Comparison of ENCODE assay signal across 20 cellular contexts in genomic region chr14:85223667-85224066, GRCh38.
DNase-seq lines count a peak whose midpoint lies in the region; ATAC-seq and TF ChIP-seq lines count a peak whose summit lies in the region.
"Had no signal": no experiment of that assay in that cellular context is flagged by ENCODE, and none has a peak within 500 bp of the region (broad histone marks: within the 10 kb centered on the region; RNA-seq: fewer than 3 reads in every experiment).

No MANE protein-coding gene starts in this region.

- CTCF ChIA-PET in activated CD8-positive, alpha-beta memory T cell treated with anti-CD3 and anti-CD28 coated beads, Interleukin-2, amount 10 ng/mL, durations not matched to agents 7 days and 5 days (lab: Charles Lee): no interaction called here
- CTCF ChIA-PET in activated CD8-positive, alpha-beta T cell treated with anti-CD3 and anti-CD28 coated beads, Interleukin-2, amount 10 ng/mL, durations not matched to agents 7 days and 5 days (lab: Charles Lee): no interaction called here

- H3K9me3 ChIP-seq in HUES6 (ENCODE audit: control insufficient read depth, insufficient read depth, low read depth, low read length) (no peaks in the 10 kb centered on the region), WERI-Rb-1 (ENCODE audit: severe bottlenecking) (no peaks in the 10 kb centered on the region), SJCRH30 (replicated peaks) (no peaks in the 10 kb centered on the region)

- H3K36me3 ChIP-seq in GM23338 (ENCODE audit: insufficient read depth) (no peaks in the 10 kb centered on the region), HUES6 (ENCODE audit: control insufficient read depth, insufficient read depth, low read length) (no peaks in the 10 kb centered on the region), WERI-Rb-1 (no peaks in the 10 kb centered on the region), SJCRH30 (no peaks in the 10 kb centered on the region)

- peaks cover 37% of the 10 kb centered on the region for H3K4me1 ChIP-seq in GM23338 (ENCODE audit: insufficient read depth)
- H3K4me1 ChIP-seq in HUES6 (ENCODE audit: control insufficient read depth, insufficient read depth, low read length): peaks cover 31% of the 10 kb centered on the region
- H3K4me1 ChIP-seq in SJCRH30: 0 out of 2 replicates have a peak, but pooled peaks cover 4% of the 10 kb centered on the region

- H3K79me2 ChIP-seq in GM23338 (replicated peaks; ENCODE audit: insufficient read depth): no peaks in the 10 kb centered on the region

- H3K9ac ChIP-seq in HUES6 (ENCODE audit: low read length): no peak overlapping the region

- no peaks in the 10 kb centered on the region for H4K20me1 ChIP-seq in GM23338 (replicated peaks; ENCODE audit: insufficient read depth)

- ATAC-seq in GM23338: peak; percentile 85
- ATAC-seq in activated CD8-positive, alpha-beta memory T cell treated with anti-CD3 and anti-CD28 coated beads, Interleukin-2, amount 10 ng/mL, durations not matched to agents 7 days and 5 days: no peak
- no peak for ATAC-seq in activated CD8-positive, alpha-beta T cell treated with anti-CD3 and anti-CD28 coated beads, Interleukin-2, amount 10 ng/mL, durations not matched to agents 7 days and 5 days
- ATAC-seq: Panc1 had no signal

- H3K27ac Mint-ChIP-seq in GM23338: no peak overlapping the region
- H3K27ac Mint-ChIP-seq in activated CD8-positive, alpha-beta memory T cell treated with anti-CD3 and anti-CD28 coated beads, Interleukin-2, amount 10 ng/mL, durations not matched to agents 7 days and 5 days: no peak overlapping the region
- no peak overlapping the region for H3K27ac Mint-ChIP-seq in activated CD8-positive, alpha-beta T cell treated with anti-CD3 and anti-CD28 coated beads, Interleukin-2, amount 10 ng/mL, durations not matched to agents 7 days and 5 days
- H3K27ac Mint-ChIP-seq: B cell, CD14-positive monocyte had no signal

- H3F3A ChIP-seq in GM23338 (replicated peaks; ENCODE audit: low read depth): no peaks in the 10 kb centered on the region

- peak overlapping the region; percentile 12; the same call in 1 of the 2 replicates for H3K4me3 ChIP-seq in GM23338
- H3K4me3 ChIP-seq in HUES6 (ENCODE audit: low read depth, low read length): no peak overlapping the region
- no peak overlapping the region for H3K4me3 ChIP-seq in WERI-Rb-1 (ENCODE audit: low read depth, low read length)
- H3K4me3 ChIP-seq in SJCRH30: no peak overlapping the region

- 0 out of 2 replicates have a peak, but pooled peaks cover 6% of the 10 kb centered on the region for H3K9me2 ChIP-seq in GM23338 (ENCODE audit: insufficient read depth)

- H3K36me3 Mint-ChIP-seq in GM23338 (ENCODE audit: low read depth): no peaks in the 10 kb centered on the region; the same call in 2 of the 3 replicates
- H3K36me3 Mint-ChIP-seq in activated CD8-positive, alpha-beta memory T cell treated with anti-CD3 and anti-CD28 coated beads, Interleukin-2, amount 10 ng/mL, durations not matched to agents 7 days and 5 days: no peaks in the 10 kb centered on the region
- no peaks in the 10 kb centered on the region for H3K36me3 Mint-ChIP-seq in activated CD8-positive, alpha-beta T cell treated with anti-CD3 and anti-CD28 coated beads, Interleukin-2, amount 10 ng/mL, durations not matched to agents 7 days and 5 days (ENCODE audit: low read depth)
- H3K36me3 Mint-ChIP-seq: CD14-positive monocyte had no signal

- no peaks in the 10 kb centered on the region; the same call in 2 of the 3 replicates for H3K9me3 Mint-ChIP-seq in GM23338
- H3K9me3 Mint-ChIP-seq in activated CD8-positive, alpha-beta memory T cell treated with anti-CD3 and anti-CD28 coated beads, Interleukin-2, amount 10 ng/mL, durations not matched to agents 7 days and 5 days (ENCODE audit: low read depth): peaks cover 10% of the 10 kb centered on the region
- no peaks in the 10 kb centered on the region for H3K9me3 Mint-ChIP-seq in activated CD8-positive, alpha-beta T cell treated with anti-CD3 and anti-CD28 coated beads, Interleukin-2, amount 10 ng/mL, durations not matched to agents 7 days and 5 days (ENCODE audit: insufficient read depth)

- no peak overlapping the region for H2AFZ ChIP-seq in GM23338

- peaks cover 3% of the 10 kb centered on the region for H3K27me3 Mint-ChIP-seq in GM23338 (ENCODE audit: insufficient read depth, low read depth, poor library complexity)
- no peaks in the 10 kb centered on the region for H3K27me3 Mint-ChIP-seq in activated CD8-positive, alpha-beta memory T cell treated with anti-CD3 and anti-CD28 coated beads, Interleukin-2, amount 10 ng/mL, durations not matched to agents 7 days and 5 days
- H3K27me3 Mint-ChIP-seq in activated CD8-positive, alpha-beta T cell treated with anti-CD3 and anti-CD28 coated beads, Interleukin-2, amount 10 ng/mL, durations not matched to agents 7 days and 5 days (ENCODE audit: low read depth): no peaks in the 10 kb centered on the region
- H3K27me3 Mint-ChIP-seq: B cell had no signal

- peaks cover 26% of the 10 kb centered on the region for H3K4me1 Mint-ChIP-seq in GM23338
- no peaks in the 10 kb centered on the region for H3K4me1 Mint-ChIP-seq in activated CD8-positive, alpha-beta memory T cell treated with anti-CD3 and anti-CD28 coated beads, Interleukin-2, amount 10 ng/mL, durations not matched to agents 7 days and 5 days
- no peaks in the 10 kb centered on the region for H3K4me1 Mint-ChIP-seq in activated CD8-positive, alpha-beta T cell treated with anti-CD3 and anti-CD28 coated beads, Interleukin-2, amount 10 ng/mL, durations not matched to agents 7 days and 5 days (ENCODE audit: low read depth)
- H3K4me1 Mint-ChIP-seq: B cell, CD14-positive monocyte had no signal

- TF ChIP-seq CTCF in GM23338 (conservative IDR thresholded peaks at IDR 0.05; ENCODE audit: low read depth in 2 of 2) (no peak), WERI-Rb-1 (IDR thresholded peaks at IDR 0.05; ENCODE audit: low read depth, low read length) (no peak)

- DNase-seq in GM23338 (ENCODE audit: low spot score) (peak; percentile 15), WERI-Rb-1 (peak; percentile 24), iPS-NIHi11 (ENCODE audit: low spot score) (peak; percentile 17), SJCRH30 (no peak), NCI-H1417 (lab: John Stamatoyannopoulos, UW) (no peak)
- no peak for DNase-seq in activated CD8-positive, alpha-beta memory T cell treated with anti-CD3 and anti-CD28 coated beads, Interleukin-2, amount 10 ng/mL, durations not matched to agents 7 days and 5 days
- no peak for DNase-seq in activated CD8-positive, alpha-beta T cell treated with anti-CD3 and anti-CD28 coated beads, Interleukin-2, amount 10 ng/mL, durations not matched to agents 7 days and 5 days
- DNase-seq: GDM1, GOT3, Karpas-422, MV-4-11, NCI-H1694 treated with DMSO at 0.1 percent for 48 hours, NCI-H446 treated with DMSO at 0.1 percent for 48 hours, NCI-H526 treated with DMSO at 0.1 percent for 48 hours, SIG-M5 had no signal

- H3K4me2 ChIP-seq in GM23338: peak overlapping the region; percentile 33

- POLR2A ChIA-PET in activated CD8-positive, alpha-beta T cell treated with anti-CD3 and anti-CD28 coated beads, Interleukin-2, amount 10 ng/mL, durations not matched to agents 7 days and 5 days (lab: Charles Lee): no interaction called here

- H3K27me3 ChIP-seq in GM23338 (ENCODE audit: insufficient read depth) (no peaks in the 10 kb centered on the region), HUES6 (ENCODE audit: control insufficient read depth, insufficient read depth, low read length) (no peaks in the 10 kb centered on the region), WERI-Rb-1 (ENCODE audit: insufficient read depth, low read depth, severe bottlenecking) (no peaks in the 10 kb centered on the region), SJCRH30 (no peaks in the 10 kb centered on the region)

- H3K27ac ChIP-seq in GM23338 (ENCODE audit: low read depth) (peak overlapping the region; percentile 79), HUES6 (ENCODE audit: low read depth, low read length) (0 out of 2 replicates have a peak overlapping the region, but pooled peaks have one; percentile 70), WERI-Rb-1 (no peak overlapping the region), SJCRH30 (no peak overlapping the region)
- H3K27ac ChIP-seq: HL-60 had no signal

- H3K4me3 Mint-ChIP-seq in GM23338: no peak overlapping the region
- no peak overlapping the region for H3K4me3 Mint-ChIP-seq in activated CD8-positive, alpha-beta memory T cell treated with anti-CD3 and anti-CD28 coated beads, Interleukin-2, amount 10 ng/mL, durations not matched to agents 7 days and 5 days
- no peak overlapping the region for H3K4me3 Mint-ChIP-seq in activated CD8-positive, alpha-beta T cell treated with anti-CD3 and anti-CD28 coated beads, Interleukin-2, amount 10 ng/mL, durations not matched to agents 7 days and 5 days
- H3K4me3 Mint-ChIP-seq: B cell, CD14-positive monocyte had no signal

TF ChIP-seq in GM23338, 12 proteins besides CTCF, POLR2A, EP300 and RAD21 (continues in another document):
- no peak for TF ChIP-seq ZNF114 (CRISPR knock-in tag; IDR thresholded peaks at IDR 0.05)

Comparison
In these comparisons a context has a peak if more than half of its experiments do, and no peak if none do; other contexts are left out.
1. DNase-seq: peak in GM23338 (single experiment), WERI-Rb-1 (single experiment) and iPS-NIHi11 (single experiment); none in activated CD8-positive, alpha-beta memory T cell treated with anti-CD3 and anti-CD28 coated beads, Interleukin-2, amount 10 ng/mL, durations not matched to agents 7 days and 5 days (single experiment), activated CD8-positive, alpha-beta T cell treated with anti-CD3 and anti-CD28 coated beads, Interleukin-2, amount 10 ng/mL, durations not matched to agents 7 days and 5 days (single experiment), SJCRH30 (0 of 2) and NCI-H1417 (0 of 3).
2. H3K27ac ChIP-seq: peak in GM23338 (single experiment) and HUES6 (single experiment); none in WERI-Rb-1 (single experiment) and SJCRH30 (single experiment).